In the genomic region with DNA sequence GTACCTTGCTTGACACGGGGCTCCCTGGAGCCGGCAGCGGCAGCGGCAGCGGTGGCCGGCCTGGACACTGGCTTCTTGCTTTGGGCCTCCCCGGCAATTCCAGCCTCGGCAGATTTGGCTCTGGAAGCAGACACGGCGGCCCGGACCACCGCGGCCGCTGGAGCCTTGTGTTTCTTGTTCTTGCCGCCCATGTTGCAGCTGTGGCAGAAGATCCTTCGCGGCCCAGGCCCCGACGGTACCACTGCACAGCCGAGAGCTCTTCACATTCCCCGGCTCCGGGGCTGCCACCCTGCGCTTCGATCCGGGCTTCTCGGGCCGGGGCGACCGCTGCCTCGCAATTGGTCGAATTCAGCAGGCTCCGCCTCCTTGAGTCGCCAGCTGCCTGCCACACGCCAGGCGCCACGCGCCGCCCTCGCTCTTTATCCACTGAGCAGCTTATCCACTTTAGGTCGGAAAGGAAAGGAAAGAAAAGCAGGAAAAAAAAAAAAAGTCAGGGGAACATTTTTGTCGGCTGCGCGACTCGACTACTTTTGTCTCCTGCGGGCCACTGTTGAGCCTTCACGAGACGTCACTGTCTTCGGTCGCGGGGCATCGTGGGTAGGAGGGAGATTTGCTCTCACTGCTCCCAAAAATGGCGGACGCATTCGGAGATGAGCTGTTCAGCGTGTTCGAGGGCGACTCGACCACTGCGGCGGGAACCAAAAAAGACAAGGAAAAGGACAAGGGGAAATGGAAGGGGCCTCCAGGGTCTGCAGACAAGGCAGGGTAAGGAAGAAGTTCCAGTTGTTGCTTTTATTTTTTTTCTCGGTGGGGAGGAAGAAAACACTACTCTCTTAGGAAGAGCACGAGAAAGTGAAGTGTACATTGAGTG, we compare ENCODE assay signal across 1 cellular context.
TF ChIP-seq lines count a peak whose summit lies in the region.

A gene with protein sequence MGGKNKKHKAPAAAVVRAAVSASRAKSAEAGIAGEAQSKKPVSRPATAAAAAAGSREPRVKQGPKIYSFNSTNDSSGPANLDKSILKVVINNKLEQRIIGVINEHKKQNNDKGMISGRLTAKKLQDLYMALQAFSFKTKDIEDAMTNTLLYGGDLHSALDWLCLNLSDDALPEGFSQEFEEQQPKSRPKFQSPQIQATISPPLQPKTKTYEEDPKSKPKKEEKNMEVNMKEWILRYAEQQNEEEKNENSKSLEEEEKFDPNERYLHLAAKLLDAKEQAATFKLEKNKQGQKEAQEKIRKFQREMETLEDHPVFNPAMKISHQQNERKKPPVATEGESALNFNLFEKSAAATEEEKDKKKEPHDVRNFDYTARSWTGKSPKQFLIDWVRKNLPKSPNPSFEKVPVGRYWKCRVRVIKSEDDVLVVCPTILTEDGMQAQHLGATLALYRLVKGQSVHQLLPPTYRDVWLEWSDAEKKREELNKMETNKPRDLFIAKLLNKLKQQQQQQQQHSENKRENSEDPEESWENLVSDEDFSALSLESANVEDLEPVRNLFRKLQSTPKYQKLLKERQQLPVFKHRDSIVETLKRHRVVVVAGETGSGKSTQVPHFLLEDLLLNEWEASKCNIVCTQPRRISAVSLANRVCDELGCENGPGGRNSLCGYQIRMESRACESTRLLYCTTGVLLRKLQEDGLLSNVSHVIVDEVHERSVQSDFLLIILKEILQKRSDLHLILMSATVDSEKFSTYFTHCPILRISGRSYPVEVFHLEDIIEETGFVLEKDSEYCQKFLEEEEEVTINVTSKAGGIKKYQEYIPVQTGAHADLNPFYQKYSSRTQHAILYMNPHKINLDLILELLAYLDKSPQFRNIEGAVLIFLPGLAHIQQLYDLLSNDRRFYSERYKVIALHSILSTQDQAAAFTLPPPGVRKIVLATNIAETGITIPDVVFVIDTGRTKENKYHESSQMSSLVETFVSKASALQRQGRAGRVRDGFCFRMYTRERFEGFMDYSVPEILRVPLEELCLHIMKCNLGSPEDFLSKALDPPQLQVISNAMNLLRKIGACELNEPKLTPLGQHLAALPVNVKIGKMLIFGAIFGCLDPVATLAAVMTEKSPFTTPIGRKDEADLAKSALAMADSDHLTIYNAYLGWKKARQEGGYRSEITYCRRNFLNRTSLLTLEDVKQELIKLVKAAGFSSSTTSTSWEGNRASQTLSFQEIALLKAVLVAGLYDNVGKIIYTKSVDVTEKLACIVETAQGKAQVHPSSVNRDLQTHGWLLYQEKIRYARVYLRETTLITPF (N-terminal part only) (minus strand): TSS at position 312 of the 871 bp plus-strand sequence. CDS start 121 bp downstream, at position 191.
Gene MTREX (plus strand): TSS at position 607 of the 871 bp plus-strand sequence. CDS start 25 bp downstream, at position 632.

TF ChIP-seq in HEK293, 187 proteins besides CTCF, POLR2A, EP300 and RAD21 (continued from another document):
- TF ChIP-seq ZNF518A (tag by site-specific recombination; conservative IDR thresholded peaks at IDR 0.05; ENCODE audit: low read depth) (0 out of 2 replicates have a peak, but pooled peaks have one; percentile 14), ZNF423 (tag by site-specific recombination; IDR thresholded peaks at IDR 0.05) (no peak), ZNF585B (tag by site-specific recombination; IDR thresholded peaks at IDR 0.05) (no peak), ZSCAN30 (tag by site-specific recombination; IDR thresholded peaks at IDR 0.05) (peak; percentile 51; the same call in 1 of the 2 replicates), ZSCAN16 (tag by site-specific recombination; IDR thresholded peaks at IDR 0.05) (no peak), ZNF558 (tag by site-specific recombination; IDR thresholded peaks at IDR 0.05) (0 out of 2 replicates have a peak, but pooled peaks have one; percentile 67), ZNF132 (tag by site-specific recombination; IDR thresholded peaks at IDR 0.05; ENCODE audit: borderline replicate concordance) (no peak), ZNF623 (tag by site-specific recombination; IDR thresholded peaks at IDR 0.05) (no peak), PBX3 (CRISPR knock-in tag; IDR thresholded peaks at IDR 0.05) (no peak), ZNF366 (tag by site-specific recombination; conservative IDR thresholded peaks at IDR 0.05) (peak; percentile 90), ZNF629 (tag by site-specific recombination; IDR thresholded peaks at IDR 0.05) (peak; percentile 93), ZNF23 (tag by site-specific recombination; IDR thresholded peaks at IDR 0.05; ENCODE audit: borderline replicate concordance) (no peak), ZSCAN23 (tag by site-specific recombination; IDR thresholded peaks at IDR 0.05) (no peak), ZNF514 (tag by site-specific recombination; IDR thresholded peaks at IDR 0.05) (no peak), ZXDB (tag by site-specific recombination; IDR thresholded peaks at IDR 0.05) (peak; percentile 84), YY1 (tag by site-specific recombination; IDR thresholded peaks at IDR 0.05) (peak; percentile 94), ZNF362 (tag by site-specific recombination; IDR thresholded peaks at IDR 0.05) (peak; percentile 99), ZNF26 (tag by site-specific recombination; IDR thresholded peaks at IDR 0.05) (no peak), ZNF221 (tag by site-specific recombination; IDR thresholded peaks at IDR 0.05; ENCODE audit: borderline replicate concordance) (no peak), PRDM10 (tag by site-specific recombination; IDR thresholded peaks at IDR 0.05) (peak; percentile 95), ZNF37A (tag by site-specific recombination; IDR thresholded peaks at IDR 0.05) (no peak), ATF2 (tag by site-specific recombination; IDR thresholded peaks at IDR 0.05; ENCODE audit: low read depth) (peak; percentile 74), ZNF707 (tag by site-specific recombination; IDR thresholded peaks at IDR 0.05) (no peak), ZNF211 (tag by site-specific recombination; IDR thresholded peaks at IDR 0.05; ENCODE audit: low read depth) (no peak), ZBTB8A (tag by site-specific recombination; IDR thresholded peaks at IDR 0.05) (peak; percentile 68), ZNF561 (tag by site-specific recombination; IDR thresholded peaks at IDR 0.05; ENCODE audit: borderline replicate concordance) (0 out of 2 replicates have a peak, but pooled peaks have one; percentile 56), ZNF114 (tag by site-specific recombination; IDR thresholded peaks at IDR 0.05) (no peak), GLIS2 (tag by site-specific recombination; IDR thresholded peaks at IDR 0.05) (peak; percentile 30; the same call in 1 of the 2 replicates), ZNF837 (tag by site-specific recombination; IDR thresholded peaks at IDR 0.05) (no peak), MZF1 (tag by site-specific recombination; IDR thresholded peaks at IDR 0.05; ENCODE audit: borderline replicate concordance) (no peak; the same call in 1 of the 2 replicates), ZNF548 (tag by site-specific recombination; IDR thresholded peaks at IDR 0.05) (no peak)
- TF ChIP-seq, protein P1, sequence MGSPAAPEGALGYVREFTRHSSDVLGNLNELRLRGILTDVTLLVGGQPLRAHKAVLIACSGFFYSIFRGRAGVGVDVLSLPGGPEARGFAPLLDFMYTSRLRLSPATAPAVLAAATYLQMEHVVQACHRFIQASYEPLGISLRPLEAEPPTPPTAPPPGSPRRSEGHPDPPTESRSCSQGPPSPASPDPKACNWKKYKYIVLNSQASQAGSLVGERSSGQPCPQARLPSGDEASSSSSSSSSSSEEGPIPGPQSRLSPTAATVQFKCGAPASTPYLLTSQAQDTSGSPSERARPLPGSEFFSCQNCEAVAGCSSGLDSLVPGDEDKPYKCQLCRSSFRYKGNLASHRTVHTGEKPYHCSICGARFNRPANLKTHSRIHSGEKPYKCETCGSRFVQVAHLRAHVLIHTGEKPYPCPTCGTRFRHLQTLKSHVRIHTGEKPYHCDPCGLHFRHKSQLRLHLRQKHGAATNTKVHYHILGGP (tag by site-specific recombination; IDR thresholded peaks at IDR 0.05) = no peak; the same call in 1 of the 2 replicates
